ENCODE assay signal across 1 cellular context in the genomic region with DNA sequence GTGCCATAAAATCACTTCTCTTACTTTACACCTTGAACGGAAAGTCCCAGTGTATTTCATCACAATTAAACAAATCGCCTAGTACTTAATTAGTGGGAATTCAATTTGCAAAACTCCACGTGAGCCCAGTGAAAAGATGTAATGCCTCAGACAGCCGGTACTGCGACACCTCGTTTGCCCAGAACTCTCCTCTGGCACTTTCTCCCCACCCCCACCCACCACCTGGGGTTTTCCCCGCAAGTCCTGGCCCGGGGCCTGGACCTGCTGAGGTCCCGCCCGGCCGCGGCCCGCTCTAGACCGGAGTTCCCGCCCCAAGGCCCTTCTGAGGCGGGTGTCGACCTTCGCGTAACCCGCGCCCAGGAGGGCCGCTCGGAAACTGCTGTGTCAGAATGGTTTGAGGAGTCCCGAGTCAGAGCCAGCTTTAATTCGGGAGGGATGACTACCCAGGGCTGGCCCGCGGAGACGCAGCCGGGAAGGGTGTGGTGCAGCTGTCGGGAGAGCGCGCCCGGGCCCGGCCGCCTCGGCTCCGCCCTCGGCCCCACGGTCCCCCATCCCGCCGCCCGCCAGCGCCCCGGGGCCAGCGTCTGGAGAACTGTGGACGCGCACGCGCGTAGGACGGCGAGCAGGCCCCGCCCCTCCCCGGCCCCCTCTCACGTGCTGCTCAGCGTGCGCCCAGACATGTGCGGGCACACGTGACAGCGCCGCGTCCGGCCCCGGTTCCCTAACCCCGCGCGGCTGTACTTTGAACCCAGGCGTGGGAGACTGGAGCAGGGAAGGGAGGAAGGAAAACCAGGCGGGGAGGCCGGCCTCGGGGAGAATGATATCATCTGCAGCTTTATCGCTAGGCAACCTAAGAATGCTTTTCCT.
TF ChIP-seq lines count a peak whose summit lies in the region.

No MANE protein-coding gene starts in this region.

TF ChIP-seq in HepG2, 621 proteins besides CTCF, POLR2A, EP300 and RAD21 (continued from another document and continues in another):
- TF ChIP-seq, protein P1, sequence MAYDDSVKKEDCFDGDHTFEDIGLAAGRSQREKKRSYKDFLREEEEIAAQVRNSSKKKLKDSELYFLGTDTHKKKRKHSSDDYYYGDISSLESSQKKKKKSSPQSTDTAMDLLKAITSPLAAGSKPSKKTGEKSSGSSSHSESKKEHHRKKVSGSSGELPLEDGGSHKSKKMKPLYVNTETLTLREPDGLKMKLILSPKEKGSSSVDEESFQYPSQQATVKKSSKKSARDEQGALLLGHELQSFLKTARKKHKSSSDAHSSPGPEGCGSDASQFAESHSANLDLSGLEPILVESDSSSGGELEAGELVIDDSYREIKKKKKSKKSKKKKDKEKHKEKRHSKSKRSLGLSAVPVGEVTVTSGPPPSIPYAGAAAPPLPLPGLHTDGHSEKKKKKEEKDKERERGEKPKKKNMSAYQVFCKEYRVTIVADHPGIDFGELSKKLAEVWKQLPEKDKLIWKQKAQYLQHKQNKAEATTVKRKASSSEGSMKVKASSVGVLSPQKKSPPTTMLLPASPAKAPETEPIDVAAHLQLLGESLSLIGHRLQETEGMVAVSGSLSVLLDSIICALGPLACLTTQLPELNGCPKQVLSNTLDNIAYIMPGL (CRISPR knock-in tag; IDR thresholded peaks at IDR 0.05; ENCODE audit: borderline replicate concordance in 1 of 2, low read depth in 1 of 2): 0 out of 4 replicates have a peak, but pooled peaks have one; percentile 16 to 37
- TF ChIP-seq ZNF547 (CRISPR knock-in tag; IDR thresholded peaks at IDR 0.05): 0 out of 2 replicates have a peak, but pooled peaks have one; percentile 78
- TF ChIP-seq JARID2 (CRISPR knock-in tag; IDR thresholded peaks at IDR 0.05; ENCODE audit: insufficient replicate concordance): no peak
- peak; percentile 61; the same call in 1 of the 2 replicates for TF ChIP-seq ZNF788 (CRISPR knock-in tag; IDR thresholded peaks at IDR 0.05; ENCODE audit: borderline replicate concordance)
- TF ChIP-seq, protein P2, sequence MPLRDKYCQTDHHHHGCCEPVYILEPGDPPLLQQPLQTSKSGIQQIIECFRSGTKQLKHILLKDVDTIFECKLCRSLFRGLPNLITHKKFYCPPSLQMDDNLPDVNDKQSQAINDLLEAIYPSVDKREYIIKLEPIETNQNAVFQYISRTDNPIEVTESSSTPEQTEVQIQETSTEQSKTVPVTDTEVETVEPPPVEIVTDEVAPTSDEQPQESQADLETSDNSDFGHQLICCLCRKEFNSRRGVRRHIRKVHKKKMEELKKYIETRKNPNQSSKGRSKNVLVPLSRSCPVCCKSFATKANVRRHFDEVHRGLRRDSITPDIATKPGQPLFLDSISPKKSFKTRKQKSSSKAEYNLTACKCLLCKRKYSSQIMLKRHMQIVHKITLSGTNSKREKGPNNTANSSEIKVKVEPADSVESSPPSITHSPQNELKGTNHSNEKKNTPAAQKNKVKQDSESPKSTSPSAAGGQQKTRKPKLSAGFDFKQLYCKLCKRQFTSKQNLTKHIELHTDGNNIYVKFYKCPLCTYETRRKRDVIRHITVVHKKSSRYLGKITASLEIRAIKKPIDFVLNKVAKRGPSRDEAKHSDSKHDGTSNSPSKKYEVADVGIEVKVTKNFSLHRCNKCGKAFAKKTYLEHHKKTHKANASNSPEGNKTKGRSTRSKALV (CRISPR knock-in tag; IDR thresholded peaks at IDR 0.05): peak; percentile 37; the same call in 1 of the 2 replicates
- TF ChIP-seq ZNF607 (CRISPR knock-in tag; IDR thresholded peaks at IDR 0.05; ENCODE audit: borderline replicate concordance): peak; percentile 71; the same call in 1 of the 2 replicates
- TF ChIP-seq, protein P3, sequence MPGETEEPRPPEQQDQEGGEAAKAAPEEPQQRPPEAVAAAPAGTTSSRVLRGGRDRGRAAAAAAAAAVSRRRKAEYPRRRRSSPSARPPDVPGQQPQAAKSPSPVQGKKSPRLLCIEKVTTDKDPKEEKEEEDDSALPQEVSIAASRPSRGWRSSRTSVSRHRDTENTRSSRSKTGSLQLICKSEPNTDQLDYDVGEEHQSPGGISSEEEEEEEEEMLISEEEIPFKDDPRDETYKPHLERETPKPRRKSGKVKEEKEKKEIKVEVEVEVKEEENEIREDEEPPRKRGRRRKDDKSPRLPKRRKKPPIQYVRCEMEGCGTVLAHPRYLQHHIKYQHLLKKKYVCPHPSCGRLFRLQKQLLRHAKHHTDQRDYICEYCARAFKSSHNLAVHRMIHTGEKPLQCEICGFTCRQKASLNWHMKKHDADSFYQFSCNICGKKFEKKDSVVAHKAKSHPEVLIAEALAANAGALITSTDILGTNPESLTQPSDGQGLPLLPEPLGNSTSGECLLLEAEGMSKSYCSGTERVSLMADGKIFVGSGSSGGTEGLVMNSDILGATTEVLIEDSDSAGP (CRISPR knock-in tag; IDR thresholded peaks at IDR 0.05; ENCODE audit: borderline replicate concordance): peak; percentile 78
- peak; percentile 98 for TF ChIP-seq SALL1 (CRISPR knock-in tag; IDR thresholded peaks at IDR 0.05)
- TF ChIP-seq, protein P4, sequence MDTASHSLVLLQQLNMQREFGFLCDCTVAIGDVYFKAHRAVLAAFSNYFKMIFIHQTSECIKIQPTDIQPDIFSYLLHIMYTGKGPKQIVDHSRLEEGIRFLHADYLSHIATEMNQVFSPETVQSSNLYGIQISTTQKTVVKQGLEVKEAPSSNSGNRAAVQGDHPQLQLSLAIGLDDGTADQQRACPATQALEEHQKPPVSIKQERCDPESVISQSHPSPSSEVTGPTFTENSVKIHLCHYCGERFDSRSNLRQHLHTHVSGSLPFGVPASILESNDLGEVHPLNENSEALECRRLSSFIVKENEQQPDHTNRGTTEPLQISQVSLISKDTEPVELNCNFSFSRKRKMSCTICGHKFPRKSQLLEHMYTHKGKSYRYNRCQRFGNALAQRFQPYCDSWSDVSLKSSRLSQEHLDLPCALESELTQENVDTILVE (CRISPR knock-in tag; IDR thresholded peaks at IDR 0.05): peak; percentile 85
- TF ChIP-seq TEF (CRISPR knock-in tag; IDR thresholded peaks at IDR 0.05): no peak
- no peak for TF ChIP-seq TBP (CRISPR knock-in tag; IDR thresholded peaks at IDR 0.05)
- peak; percentile 97 for TF ChIP-seq ZNF878 (CRISPR knock-in tag; IDR thresholded peaks at IDR 0.05)
- TF ChIP-seq ZNF276 (CRISPR knock-in tag; IDR thresholded peaks at IDR 0.05; ENCODE audit: low read depth): 0 out of 2 replicates have a peak, but pooled peaks have one; percentile 77
- TF ChIP-seq ZFP90 (CRISPR knock-in tag; IDR thresholded peaks at IDR 0.05; ENCODE audit: borderline replicate concordance): peak; percentile 82; the same call in 1 of the 2 replicates
- TF ChIP-seq ZNF30 (CRISPR knock-in tag; IDR thresholded peaks at IDR 0.05): no peak
- no peak; the same call in 1 of the 2 replicates for TF ChIP-seq ZSCAN21 (CRISPR knock-in tag; IDR thresholded peaks at IDR 0.05; ENCODE audit: borderline replicate concordance)
- TF ChIP-seq ZNF678 (CRISPR knock-in tag; IDR thresholded peaks at IDR 0.05): peak; percentile 80; the same call in 1 of the 2 replicates
- TF ChIP-seq ARID5B (CRISPR knock-in tag; IDR thresholded peaks at IDR 0.05): peak; percentile 91
- peak; percentile 84 for TF ChIP-seq ZNF781 (CRISPR knock-in tag; IDR thresholded peaks at IDR 0.05; ENCODE audit: borderline replicate concordance, not compliant biosample characterization)
- TF ChIP-seq HDAC2 (CRISPR knock-in tag; IDR thresholded peaks at IDR 0.05): peak; percentile 78
- peak; percentile 85; the same call in 1 of the 2 replicates for TF ChIP-seq ZNF749 (CRISPR knock-in tag; IDR thresholded peaks at IDR 0.05; ENCODE audit: borderline replicate concordance)
- TF ChIP-seq, protein P5, sequence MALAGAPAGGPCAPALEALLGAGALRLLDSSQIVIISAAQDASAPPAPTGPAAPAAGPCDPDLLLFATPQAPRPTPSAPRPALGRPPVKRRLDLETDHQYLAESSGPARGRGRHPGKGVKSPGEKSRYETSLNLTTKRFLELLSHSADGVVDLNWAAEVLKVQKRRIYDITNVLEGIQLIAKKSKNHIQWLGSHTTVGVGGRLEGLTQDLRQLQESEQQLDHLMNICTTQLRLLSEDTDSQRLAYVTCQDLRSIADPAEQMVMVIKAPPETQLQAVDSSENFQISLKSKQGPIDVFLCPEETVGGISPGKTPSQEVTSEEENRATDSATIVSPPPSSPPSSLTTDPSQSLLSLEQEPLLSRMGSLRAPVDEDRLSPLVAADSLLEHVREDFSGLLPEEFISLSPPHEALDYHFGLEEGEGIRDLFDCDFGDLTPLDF (CRISPR knock-in tag; IDR thresholded peaks at IDR 0.05): no peak; the same call in 1 of the 2 replicates
- peak in 1 of 2 experiments; percentile 73; a peak in 1 of 4 replicates for TF ChIP-seq KLF16 (CRISPR knock-in tag; IDR thresholded peaks at IDR 0.05)
- TF ChIP-seq RFX3 (CRISPR knock-in tag; IDR thresholded peaks at IDR 0.05): peak; percentile 41; the same call in 1 of the 2 replicates
- TF ChIP-seq ZNF780A (CRISPR knock-in tag; IDR thresholded peaks at IDR 0.05): no peak
- peak; percentile 73; the same call in 1 of the 2 replicates for TF ChIP-seq ZNF552 (CRISPR knock-in tag; IDR thresholded peaks at IDR 0.05; ENCODE audit: borderline replicate concordance)
- TF ChIP-seq, protein P6, sequence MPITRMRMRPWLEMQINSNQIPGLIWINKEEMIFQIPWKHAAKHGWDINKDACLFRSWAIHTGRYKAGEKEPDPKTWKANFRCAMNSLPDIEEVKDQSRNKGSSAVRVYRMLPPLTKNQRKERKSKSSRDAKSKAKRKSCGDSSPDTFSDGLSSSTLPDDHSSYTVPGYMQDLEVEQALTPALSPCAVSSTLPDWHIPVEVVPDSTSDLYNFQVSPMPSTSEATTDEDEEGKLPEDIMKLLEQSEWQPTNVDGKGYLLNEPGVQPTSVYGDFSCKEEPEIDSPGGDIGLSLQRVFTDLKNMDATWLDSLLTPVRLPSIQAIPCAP (CRISPR knock-in tag; IDR thresholded peaks at IDR 0.05; ENCODE audit: low read depth): no peak
- peak; percentile 96 for TF ChIP-seq ZMYM4 (CRISPR knock-in tag; IDR thresholded peaks at IDR 0.05)
- TF ChIP-seq SNAPC2 (CRISPR knock-in tag; IDR thresholded peaks at IDR 0.05): peak; percentile 69
- TF ChIP-seq, protein P7, sequence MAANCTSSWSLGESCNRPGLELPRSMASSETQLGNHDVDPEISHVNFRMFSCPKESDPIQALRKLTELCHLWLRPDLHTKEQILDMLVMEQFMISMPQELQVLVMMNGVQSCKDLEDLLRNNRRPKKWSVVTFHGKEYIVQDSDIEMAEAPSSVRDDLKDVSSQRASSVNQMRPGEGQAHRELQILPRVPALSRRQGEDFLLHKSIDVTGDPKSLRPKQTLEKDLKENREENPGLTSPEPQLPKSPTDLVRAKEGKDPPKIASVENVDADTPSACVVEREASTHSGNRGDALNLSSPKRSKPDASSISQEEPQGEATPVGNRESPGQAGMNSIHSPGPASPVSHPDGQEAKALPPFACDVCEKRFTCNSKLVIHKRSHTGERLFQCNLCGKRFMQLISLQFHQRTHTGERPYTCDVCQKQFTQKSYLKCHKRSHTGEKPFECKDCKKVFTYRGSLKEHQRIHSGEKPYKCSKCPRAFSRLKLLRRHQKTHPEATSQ (CRISPR knock-in tag; IDR thresholded peaks at IDR 0.05; ENCODE audit: borderline replicate concordance): peak; percentile 71; the same call in 1 of the 2 replicates
- 0 out of 2 replicates have a peak, but pooled peaks have one; percentile 18 for TF ChIP-seq FOXO1 (CRISPR knock-in tag; IDR thresholded peaks at IDR 0.05)
- TF ChIP-seq YEATS2 (CRISPR knock-in tag; IDR thresholded peaks at IDR 0.05; ENCODE audit: borderline replicate concordance): no peak
